ENCODE assay signal across 16 cellular contexts in genomic region chr4:183633476-183634058, GRCh38. TPM values are rescaled to one million over a fixed set of nuclear protein-coding genes. Genes with fewer than 3 reads are reported as not detected.
A peak's percentile ranks its signal among the peaks of the same experiment; 100 is the strongest.
DNase-seq lines count a peak whose midpoint lies in the region; ATAC-seq and TF ChIP-seq lines count a peak whose summit lies in the region.
"Had no signal": no experiment of that assay in that cellular context is flagged by ENCODE, and none has a peak within 500 bp of the region (broad histone marks: within the 10 kb centered on the region; RNA-seq: fewer than 3 reads in every experiment).

No MANE protein-coding gene starts in this region.

- no peak overlapping the region for H3K27ac ChIP-seq in GM23248

- H3F3A ChIP-seq in GM23248 (ENCODE audit: insufficient read depth) = 0 out of 2 replicates have a peak, but pooled peaks cover under 1% of the 10 kb centered on the region

- no peaks in the 10 kb centered on the region for H3K9me3 ChIP-seq in GM23248 (ENCODE audit: low read depth)

- peaks cover 26% of the 10 kb centered on the region for H3K4me1 ChIP-seq in GM23248 (ENCODE audit: insufficient read depth)

- H3K4me1 Mint-ChIP-seq in HFFc6 (ENCODE audit: low read depth) (peaks cover 40% of the 10 kb centered on the region), osteocyte (ENCODE audit: unreplicated experiment) (peaks cover 39% of the 10 kb centered on the region)
- peaks cover 12% of the 10 kb centered on the region for H3K4me1 Mint-ChIP-seq in central memory CD8-positive, alpha-beta T cell
- H3K4me1 Mint-ChIP-seq: B cell had no signal

- H3K4me3 Mint-ChIP-seq in HFFc6 = peak overlapping the region; percentile 62
- no peak overlapping the region for H3K4me3 Mint-ChIP-seq in central memory CD8-positive, alpha-beta T cell
- H3K4me3 Mint-ChIP-seq in osteocyte (ENCODE audit: unreplicated experiment) = no peak overlapping the region
- H3K4me3 Mint-ChIP-seq: B cell had no signal

- H3K27ac Mint-ChIP-seq in HFFc6 (peak overlapping the region; percentile 88), osteocyte (ENCODE audit: unreplicated experiment) (peak overlapping the region; percentile 76)
- H3K27ac Mint-ChIP-seq in central memory CD8-positive, alpha-beta T cell (ENCODE audit: low read depth) = no peak overlapping the region
- H3K27ac Mint-ChIP-seq: B cell had no signal

- peak; percentile 32 for ATAC-seq in central memory CD8-positive, alpha-beta T cell (replicated peaks; ENCODE audit: extremely low read depth, poor library complexity, severe bottlenecking)
- ATAC-seq in HG03159 (IDR thresholded peaks at IDR 0.05; ENCODE audit: unreplicated experiment) = no peak
- ATAC-seq: SK-N-SH treated with all-trans-retinoic acid at 6 μM for 48 hours had no signal

- H3K9ac ChIP-seq in GM23248 = no peak overlapping the region

- peaks cover 3% of the 10 kb centered on the region for H3K27me3 Mint-ChIP-seq in HFFc6 (ENCODE audit: insufficient read depth)
- no peaks in the 10 kb centered on the region for H3K27me3 Mint-ChIP-seq in central memory CD8-positive, alpha-beta T cell
- H3K27me3 Mint-ChIP-seq in osteocyte (ENCODE audit: unreplicated experiment) = no peaks in the 10 kb centered on the region
- H3K27me3 Mint-ChIP-seq: B cell; CD4-positive, CD25-positive, alpha-beta regulatory T cell had no signal

- H3K79me2 ChIP-seq in GM23248 (ENCODE audit: insufficient read depth) = no peaks in the 10 kb centered on the region

- H3K9me2 ChIP-seq in GM23248 (ENCODE audit: insufficient read depth) = no peaks in the 10 kb centered on the region

- no peaks in the 10 kb centered on the region for H3K9me3 Mint-ChIP-seq in HFFc6
- no peaks in the 10 kb centered on the region for H3K9me3 Mint-ChIP-seq in central memory CD8-positive, alpha-beta T cell
- no peaks in the 10 kb centered on the region for H3K9me3 Mint-ChIP-seq in osteocyte (ENCODE audit: unreplicated experiment)
- H3K9me3 Mint-ChIP-seq: CD4-positive, CD25-positive, alpha-beta regulatory T cell had no signal

- H3K36me3 ChIP-seq in GM23248 (ENCODE audit: low read depth) = no peaks in the 10 kb centered on the region

- H3K4me2 ChIP-seq in GM23248 (ENCODE audit: unreplicated experiment) = no peak overlapping the region

- no peaks in the 10 kb centered on the region for H3K36me3 Mint-ChIP-seq in HFFc6 (ENCODE audit: low read depth)
- no peaks in the 10 kb centered on the region for H3K36me3 Mint-ChIP-seq in central memory CD8-positive, alpha-beta T cell (ENCODE audit: insufficient read depth)
- H3K36me3 Mint-ChIP-seq in osteocyte (ENCODE audit: unreplicated experiment) = no peaks in the 10 kb centered on the region
- H3K36me3 Mint-ChIP-seq: CD4-positive, CD25-positive, alpha-beta regulatory T cell had no signal

- peak overlapping the region; percentile 53; the same call in 1 of the 2 replicates for H2AFZ ChIP-seq in GM23248

- in situ Hi-C loops in GM23248 (cut with MboI) = no loop called here

- H4K20me1 ChIP-seq in GM23248 (ENCODE audit: insufficient read depth) = no peaks in the 10 kb centered on the region

- H3K27me3 ChIP-seq in GM23248 (replicated peaks; ENCODE audit: insufficient read depth) = no peaks in the 10 kb centered on the region

- TF ChIP-seq CTCF in HFFc6 (IDR thresholded peaks at IDR 0.05) (no peak), osteocyte (IDR thresholded peaks at IDR 0.05) (no peak), foreskin fibroblast (IDR thresholded peaks at IDR 0.05; ENCODE audit: low read depth, low read length) (no peak)

- WGBS in GM23248 (ENCODE audit: low coverage in 1 of 2, low lambda C conversion rate in 2 of 2, missing lambda C conversion rate in 2 of 2), 2 experiments = 86 to 87% methylated on average over 8 of the region's 8 CpGs

- no peak for DNase-seq in GM23248
- no peak for DNase-seq in HFFc6
- DNase-seq in central memory CD8-positive, alpha-beta T cell (ENCODE audit: low spot score in 2 of 2) = no peak
- no peak for DNase-seq in osteocyte (ENCODE audit: extremely low spot score, unreplicated experiment)
- no peak for DNase-seq in NCI-H82 (lab: John Stamatoyannopoulos, UW)
- DNase-seq in foreskin fibroblast = no peak
- DNase-seq: DMS53, NCI-H1105 treated with DMSO at 0.1 percent for 48 hours, NCI-H187, NCI-H226, NCI-H526, SHP77 treated with DMSO at 0.1 percent for 48 hours had no signal

- H3K4me3 ChIP-seq in GM23248 (no peak overlapping the region), foreskin fibroblast (ENCODE audit: low read depth in 1 of 2, low read length in 2 of 2) (no peak overlapping the region)

RNA-seq across cellular contexts. Expression of gene RWDD4, which starts 25.4 kb away (rescaled TPM):
- 31.0 and 41.6 TPM in 2 replicates for total RNA-seq in GM23248 (2014; rRNA removed; shearing (Covaris generic))
- polyA plus RNA-seq in GM23248 (2016; fragmentation: Nextera tagmentation; extraction: Ambion mirVana) = 38.0 and 40.8 TPM in 2 replicates
- 10 to 100 TPM; 26.3 to 30.9 (median 28.9) TPM for total RNA-seq in HFFc6 (2021; fragmentation: NEBNext Ultra II Directional; extraction: Animal tissue kit (Norgen Biotek cat#: 25700))
- total RNA-seq in osteocyte = 19.3 and 20.6 TPM in 2 replicates

RNA-seq across cellular contexts. Expression of gene TRAPPC11, which starts 25.5 kb away (rescaled TPM):
- total RNA-seq in GM23248 (2014; rRNA removed; shearing (Covaris generic)) = 33.9 and 50.5 TPM in 2 replicates
- polyA plus RNA-seq in GM23248 (2016; fragmentation: Nextera tagmentation; extraction: Ambion mirVana) = 17.2 and 18.0 TPM in 2 replicates
- total RNA-seq in HFFc6 (2021; fragmentation: NEBNext Ultra II Directional; extraction: Animal tissue kit (Norgen Biotek cat#: 25700)) = 10 to 100 TPM; 24.8 to 29.5 (median 26.1) TPM
- 37.3 and 43.0 TPM in 2 replicates for total RNA-seq in osteocyte
